Comparison of ENCODE assay signal across 8 cellular contexts in the genomic region with DNA sequence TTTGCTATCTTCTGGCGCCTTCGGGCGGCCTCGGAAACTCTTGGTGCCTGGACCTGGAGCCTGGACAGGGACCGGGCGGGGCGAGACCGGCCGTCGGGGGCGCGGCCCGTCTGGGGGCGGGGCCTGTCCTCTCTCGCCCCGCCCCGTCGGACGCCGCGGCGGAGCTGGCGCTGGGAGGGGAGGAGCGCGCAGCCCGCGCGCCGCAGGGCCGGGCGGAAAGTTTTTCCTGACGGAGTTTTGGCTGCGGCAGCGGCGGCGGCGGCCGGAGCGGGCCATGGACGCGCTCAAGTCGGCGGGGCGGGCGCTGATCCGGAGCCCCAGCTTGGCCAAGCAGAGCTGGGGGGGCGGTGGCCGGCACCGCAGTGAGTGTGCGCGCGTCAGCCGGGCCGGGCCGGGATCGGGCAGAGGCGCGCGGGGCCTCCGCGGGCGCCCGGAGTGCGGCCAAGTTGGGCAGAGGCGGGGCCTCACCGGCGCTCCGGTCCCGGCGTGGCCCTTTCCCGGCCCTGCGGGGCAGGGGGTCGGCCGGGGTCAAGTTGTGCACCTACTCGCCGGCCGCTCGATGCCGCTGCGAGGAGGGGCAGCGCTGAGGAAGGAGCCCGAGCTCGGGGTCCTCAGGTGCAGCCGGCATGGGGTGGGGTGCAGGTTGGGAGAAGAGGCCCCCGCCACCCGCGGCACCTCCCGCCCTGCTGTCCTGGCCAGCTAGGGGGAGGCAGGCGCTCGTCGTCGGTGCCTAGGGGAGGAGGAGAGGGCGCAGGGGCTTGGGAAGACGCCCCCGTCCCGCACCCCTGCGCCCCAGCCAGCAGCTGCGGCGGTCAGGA. TPM values are rescaled to one million over a fixed set of nuclear protein-coding genes. Genes with fewer than 3 reads are reported as not detected.
DNase-seq lines count a peak whose midpoint lies in the region; ATAC-seq and TF ChIP-seq lines count a peak whose summit lies in the region.

A gene with protein sequence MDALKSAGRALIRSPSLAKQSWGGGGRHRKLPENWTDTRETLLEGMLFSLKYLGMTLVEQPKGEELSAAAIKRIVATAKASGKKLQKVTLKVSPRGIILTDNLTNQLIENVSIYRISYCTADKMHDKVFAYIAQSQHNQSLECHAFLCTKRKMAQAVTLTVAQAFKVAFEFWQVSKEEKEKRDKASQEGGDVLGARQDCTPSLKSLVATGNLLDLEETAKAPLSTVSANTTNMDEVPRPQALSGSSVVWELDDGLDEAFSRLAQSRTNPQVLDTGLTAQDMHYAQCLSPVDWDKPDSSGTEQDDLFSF (plus strand): TSS at position 182 of the 818 bp plus-strand sequence. CDS start 93 bp downstream, at position 275.

- POLR2A ChIA-PET in GM10248 (lab: Yijun Ruan, JAX) (no interaction called here), HEK293 (lab: Yijun Ruan, JAX) (interaction anchor here (0.6 to 1.0 kb wide), 2 partner anchors 17 to 249 kb away, joined by 3 to 5 read pairs; no protein-coding TSS in a partner anchor)

- H3K4me3 ChIP-seq in HEK293 (ENCODE audit: low read depth, low read length): peak within 1 kb of the TSS; percentile 75

- peak; percentile 95 for ATAC-seq in left lobe of liver

- no peaks in the 10 kb centered on the region for H3K9me3 ChIP-seq in HEK293 (ENCODE audit: control insufficient read depth, insufficient read depth, low read depth, low read length)

- CTCF ChIA-PET in GM10248 (lab: Yijun Ruan, JAX) (interaction anchor here (1.3 kb wide), 1 partner anchor 266 kb away, joined by 3 read pairs; no protein-coding TSS in a partner anchor), HEK293 (lab: Yijun Ruan, JAX) (interaction anchor here (0.5 to 0.7 kb wide), 3 partner anchors 9 to 104 kb away, joined by 3 read pairs; no protein-coding TSS in a partner anchor)

- DNase-seq in GM10248 (ENCODE audit: extremely low spot score) (peak; percentile 94), NCI-H1105 (lab: John Stamatoyannopoulos, UW) (peak; percentile 39), dermis microvascular lymphatic vessel endothelial cell (ENCODE audit: low read depth in 2 of 2) (peak; percentile 30 to 80), left lobe of liver (ENCODE audit: low spot score) (peak; percentile 86), NCI-H446 treated with DMSO at 0.1 percent for 48 hours (lab: John Stamatoyannopoulos, UW) (no peak)
- DNase-seq in activated CD4-positive, alpha-beta T cell treated with anti-CD3 and anti-CD28 coated beads for 48 hours: peak; percentile 76
- peak; percentile 41 to 63 for DNase-seq in stimulated activated CD4-positive, alpha-beta T cell treated with anti-CD3 and anti-CD28 coated beads, Interleukin-1b, Interleukin-23, amount 100 ng/mL, for 4 hours (ENCODE audit: low read depth in 2 of 2)

- peak within 1 kb of the TSS; percentile 51; the same call in 1 of the 2 replicates for H3K27ac ChIP-seq in HEK293 (ENCODE audit: extremely low read depth, low read depth, low read length)

- TF ChIP-seq CTCF in GM10248 (IDR thresholded peaks at IDR 0.05; ENCODE audit: control extremely low read depth, extremely low read depth, low read depth, missing control alignments) (no peak), HEK293 (tag by site-specific recombination; IDR thresholded peaks at IDR 0.05) (no peak)

- H3K4me1 ChIP-seq in HEK293 (ENCODE audit: control insufficient read depth, insufficient read depth, low read length): 0 out of 2 replicates have a peak, but pooled peaks cover 4% of the 10 kb centered on the region

- H3K36me3 ChIP-seq in HEK293 (ENCODE audit: control insufficient read depth in 2 of 2, insufficient read depth in 1 of 2, low read length in 2 of 2): no peaks in the 10 kb centered on the region

TF ChIP-seq in HEK293, 187 proteins besides CTCF, POLR2A, EP300 and RAD21 (continues in another document):
- TF ChIP-seq ZNF660 (tag by site-specific recombination; IDR thresholded peaks at IDR 0.05): peak; percentile 83
- TF ChIP-seq ZNF585B (tag by site-specific recombination; IDR thresholded peaks at IDR 0.05): no peak
- TF ChIP-seq, protein P1, sequence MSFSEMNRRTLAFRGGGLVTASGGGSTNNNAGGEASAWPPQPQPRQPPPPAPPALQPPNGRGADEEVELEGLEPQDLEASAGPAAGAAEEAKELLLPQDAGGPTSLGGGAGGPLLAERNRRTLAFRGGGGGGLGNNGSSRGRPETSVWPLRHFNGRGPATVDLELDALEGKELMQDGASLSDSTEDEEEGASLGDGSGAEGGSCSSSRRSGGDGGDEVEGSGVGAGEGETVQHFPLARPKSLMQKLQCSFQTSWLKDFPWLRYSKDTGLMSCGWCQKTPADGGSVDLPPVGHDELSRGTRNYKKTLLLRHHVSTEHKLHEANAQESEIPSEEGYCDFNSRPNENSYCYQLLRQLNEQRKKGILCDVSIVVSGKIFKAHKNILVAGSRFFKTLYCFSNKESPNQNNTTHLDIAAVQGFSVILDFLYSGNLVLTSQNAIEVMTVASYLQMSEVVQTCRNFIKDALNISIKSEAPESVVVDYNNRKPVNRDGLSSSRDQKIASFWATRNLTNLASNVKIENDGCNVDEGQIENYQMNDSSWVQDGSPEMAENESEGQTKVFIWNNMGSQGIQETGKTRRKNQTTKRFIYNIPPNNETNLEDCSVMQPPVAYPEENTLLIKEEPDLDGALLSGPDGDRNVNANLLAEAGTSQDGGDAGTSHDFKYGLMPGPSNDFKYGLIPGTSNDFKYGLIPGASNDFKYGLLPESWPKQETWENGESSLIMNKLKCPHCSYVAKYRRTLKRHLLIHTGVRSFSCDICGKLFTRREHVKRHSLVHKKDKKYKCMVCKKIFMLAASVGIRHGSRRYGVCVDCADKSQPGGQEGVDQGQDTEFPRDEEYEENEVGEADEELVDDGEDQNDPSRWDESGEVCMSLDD (tag by site-specific recombination; IDR thresholded peaks at IDR 0.05): 0 out of 2 replicates have a peak, but pooled peaks have one; percentile 39
- no peak for TF ChIP-seq ZNF292 (tag by site-specific recombination; IDR thresholded peaks at IDR 0.05; ENCODE audit: borderline replicate concordance, low read depth)
- no peak for TF ChIP-seq ZNF664 (tag by site-specific recombination; IDR thresholded peaks at IDR 0.05)
- 0 out of 2 replicates have a peak, but pooled peaks have one; percentile 21 for TF ChIP-seq ZXDB (tag by site-specific recombination; IDR thresholded peaks at IDR 0.05)
- peak; percentile 74 for TF ChIP-seq GLIS2 (tag by site-specific recombination; IDR thresholded peaks at IDR 0.05)
- peak; percentile 61; the same call in 1 of the 2 replicates for TF ChIP-seq ZNF561 (tag by site-specific recombination; IDR thresholded peaks at IDR 0.05; ENCODE audit: borderline replicate concordance)
- no peak for TF ChIP-seq SCRT2 (tag by site-specific recombination; IDR thresholded peaks at IDR 0.05)
- 0 out of 2 replicates have a peak, but pooled peaks have one; percentile 10 for TF ChIP-seq ZNF37A (tag by site-specific recombination; IDR thresholded peaks at IDR 0.05)
- no peak for TF ChIP-seq ZNF391 (tag by site-specific recombination; IDR thresholded peaks at IDR 0.05; ENCODE audit: borderline replicate concordance, low read depth)
- TF ChIP-seq KLF9 (tag by site-specific recombination; IDR thresholded peaks at IDR 0.05; ENCODE audit: low read depth): 0 out of 2 replicates have a peak, but pooled peaks have one; percentile 12
- peak; percentile 65 for TF ChIP-seq ZNF341 (tag by site-specific recombination; IDR thresholded peaks at IDR 0.05; ENCODE audit: low read depth)
- TF ChIP-seq PATZ1 (tag by site-specific recombination; IDR thresholded peaks at IDR 0.05): peak; percentile 35; the same call in 1 of the 2 replicates
- no peak for TF ChIP-seq BCL11B (tag by site-specific recombination; IDR thresholded peaks at IDR 0.05; ENCODE audit: low read depth)
- TF ChIP-seq IKZF3 (tag by site-specific recombination; IDR thresholded peaks at IDR 0.05): peak; percentile 52; the same call in 1 of the 2 replicates
- TF ChIP-seq ZNF19 (tag by site-specific recombination; IDR thresholded peaks at IDR 0.05; ENCODE audit: low read depth): no peak
- TF ChIP-seq, protein P2, sequence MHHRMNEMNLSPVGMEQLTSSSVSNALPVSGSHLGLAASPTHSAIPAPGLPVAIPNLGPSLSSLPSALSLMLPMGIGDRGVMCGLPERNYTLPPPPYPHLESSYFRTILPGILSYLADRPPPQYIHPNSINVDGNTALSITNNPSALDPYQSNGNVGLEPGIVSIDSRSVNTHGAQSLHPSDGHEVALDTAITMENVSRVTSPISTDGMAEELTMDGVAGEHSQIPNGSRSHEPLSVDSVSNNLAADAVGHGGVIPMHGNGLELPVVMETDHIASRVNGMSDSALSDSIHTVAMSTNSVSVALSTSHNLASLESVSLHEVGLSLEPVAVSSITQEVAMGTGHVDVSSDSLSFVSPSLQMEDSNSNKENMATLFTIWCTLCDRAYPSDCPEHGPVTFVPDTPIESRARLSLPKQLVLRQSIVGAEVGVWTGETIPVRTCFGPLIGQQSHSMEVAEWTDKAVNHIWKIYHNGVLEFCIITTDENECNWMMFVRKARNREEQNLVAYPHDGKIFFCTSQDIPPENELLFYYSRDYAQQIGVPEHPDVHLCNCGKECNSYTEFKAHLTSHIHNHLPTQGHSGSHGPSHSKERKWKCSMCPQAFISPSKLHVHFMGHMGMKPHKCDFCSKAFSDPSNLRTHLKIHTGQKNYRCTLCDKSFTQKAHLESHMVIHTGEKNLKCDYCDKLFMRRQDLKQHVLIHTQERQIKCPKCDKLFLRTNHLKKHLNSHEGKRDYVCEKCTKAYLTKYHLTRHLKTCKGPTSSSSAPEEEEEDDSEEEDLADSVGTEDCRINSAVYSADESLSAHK (tag by site-specific recombination; IDR thresholded peaks at IDR 0.05): no peak

RNA-seq across cellular contexts. Expression of the gene that starts here (rescaled TPM):
- total RNA-seq in dermis microvascular lymphatic vessel endothelial cell: 16.2 and 16.6 TPM in 2 replicates
- total RNA-seq in left lobe of liver: 23.4 TPM
